In genomic region chr6:14763616-14764015, GRCh38 we compare ENCODE assay signal across 1 cellular context.
TF ChIP-seq lines count a peak whose summit lies in the region.

No MANE protein-coding gene starts in this region.

TF ChIP-seq in WTC11, 78 proteins besides CTCF, POLR2A, EP300 and RAD21 (continued from another document):
- no peak for TF ChIP-seq ARID4B (CRISPR knock-in tag; IDR thresholded peaks at IDR 0.05; ENCODE audit: borderline replicate concordance)
- no peak for TF ChIP-seq NFYB (CRISPR knock-in tag; conservative IDR thresholded peaks at IDR 0.05; ENCODE audit: low read depth)
- TF ChIP-seq ELF4 (CRISPR knock-in tag; IDR thresholded peaks at IDR 0.05; ENCODE audit: low read depth) = no peak
- TF ChIP-seq MXD4 (CRISPR knock-in tag; IDR thresholded peaks at IDR 0.05; ENCODE audit: borderline replicate concordance) = no peak
- TF ChIP-seq, protein P1, sequence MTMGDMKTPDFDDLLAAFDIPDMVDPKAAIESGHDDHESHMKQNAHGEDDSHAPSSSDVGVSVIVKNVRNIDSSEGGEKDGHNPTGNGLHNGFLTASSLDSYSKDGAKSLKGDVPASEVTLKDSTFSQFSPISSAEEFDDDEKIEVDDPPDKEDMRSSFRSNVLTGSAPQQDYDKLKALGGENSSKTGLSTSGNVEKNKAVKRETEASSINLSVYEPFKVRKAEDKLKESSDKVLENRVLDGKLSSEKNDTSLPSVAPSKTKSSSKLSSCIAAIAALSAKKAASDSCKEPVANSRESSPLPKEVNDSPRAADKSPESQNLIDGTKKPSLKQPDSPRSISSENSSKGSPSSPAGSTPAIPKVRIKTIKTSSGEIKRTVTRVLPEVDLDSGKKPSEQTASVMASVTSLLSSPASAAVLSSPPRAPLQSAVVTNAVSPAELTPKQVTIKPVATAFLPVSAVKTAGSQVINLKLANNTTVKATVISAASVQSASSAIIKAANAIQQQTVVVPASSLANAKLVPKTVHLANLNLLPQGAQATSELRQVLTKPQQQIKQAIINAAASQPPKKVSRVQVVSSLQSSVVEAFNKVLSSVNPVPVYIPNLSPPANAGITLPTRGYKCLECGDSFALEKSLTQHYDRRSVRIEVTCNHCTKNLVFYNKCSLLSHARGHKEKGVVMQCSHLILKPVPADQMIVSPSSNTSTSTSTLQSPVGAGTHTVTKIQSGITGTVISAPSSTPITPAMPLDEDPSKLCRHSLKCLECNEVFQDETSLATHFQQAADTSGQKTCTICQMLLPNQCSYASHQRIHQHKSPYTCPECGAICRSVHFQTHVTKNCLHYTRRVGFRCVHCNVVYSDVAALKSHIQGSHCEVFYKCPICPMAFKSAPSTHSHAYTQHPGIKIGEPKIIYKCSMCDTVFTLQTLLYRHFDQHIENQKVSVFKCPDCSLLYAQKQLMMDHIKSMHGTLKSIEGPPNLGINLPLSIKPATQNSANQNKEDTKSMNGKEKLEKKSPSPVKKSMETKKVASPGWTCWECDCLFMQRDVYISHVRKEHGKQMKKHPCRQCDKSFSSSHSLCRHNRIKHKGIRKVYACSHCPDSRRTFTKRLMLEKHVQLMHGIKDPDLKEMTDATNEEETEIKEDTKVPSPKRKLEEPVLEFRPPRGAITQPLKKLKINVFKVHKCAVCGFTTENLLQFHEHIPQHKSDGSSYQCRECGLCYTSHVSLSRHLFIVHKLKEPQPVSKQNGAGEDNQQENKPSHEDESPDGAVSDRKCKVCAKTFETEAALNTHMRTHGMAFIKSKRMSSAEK (CRISPR knock-in tag; IDR thresholded peaks at IDR 0.05; ENCODE audit: borderline replicate concordance) = no peak
- TF ChIP-seq ETV6 (CRISPR knock-in tag; IDR thresholded peaks at IDR 0.05) = no peak
- no peak for TF ChIP-seq ZNF671 (CRISPR knock-in tag; IDR thresholded peaks at IDR 0.05)
- TF ChIP-seq, protein P2, sequence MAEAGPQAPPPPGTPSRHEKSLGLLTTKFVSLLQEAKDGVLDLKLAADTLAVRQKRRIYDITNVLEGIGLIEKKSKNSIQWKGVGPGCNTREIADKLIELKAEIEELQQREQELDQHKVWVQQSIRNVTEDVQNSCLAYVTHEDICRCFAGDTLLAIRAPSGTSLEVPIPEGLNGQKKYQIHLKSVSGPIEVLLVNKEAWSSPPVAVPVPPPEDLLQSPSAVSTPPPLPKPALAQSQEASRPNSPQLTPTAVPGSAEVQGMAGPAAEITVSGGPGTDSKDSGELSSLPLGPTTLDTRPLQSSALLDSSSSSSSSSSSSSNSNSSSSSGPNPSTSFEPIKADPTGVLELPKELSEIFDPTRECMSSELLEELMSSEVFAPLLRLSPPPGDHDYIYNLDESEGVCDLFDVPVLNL (CRISPR knock-in tag; IDR thresholded peaks at IDR 0.05; ENCODE audit: borderline replicate concordance, low read depth) = no peak
- TF ChIP-seq, protein P3, sequence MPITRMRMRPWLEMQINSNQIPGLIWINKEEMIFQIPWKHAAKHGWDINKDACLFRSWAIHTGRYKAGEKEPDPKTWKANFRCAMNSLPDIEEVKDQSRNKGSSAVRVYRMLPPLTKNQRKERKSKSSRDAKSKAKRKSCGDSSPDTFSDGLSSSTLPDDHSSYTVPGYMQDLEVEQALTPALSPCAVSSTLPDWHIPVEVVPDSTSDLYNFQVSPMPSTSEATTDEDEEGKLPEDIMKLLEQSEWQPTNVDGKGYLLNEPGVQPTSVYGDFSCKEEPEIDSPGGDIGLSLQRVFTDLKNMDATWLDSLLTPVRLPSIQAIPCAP (CRISPR knock-in tag; IDR thresholded peaks at IDR 0.05) = no peak
TF ChIP-seq in WTC11: peak in this region for 0.
